ENCODE assay signal across 8 cellular contexts in the genomic region with DNA sequence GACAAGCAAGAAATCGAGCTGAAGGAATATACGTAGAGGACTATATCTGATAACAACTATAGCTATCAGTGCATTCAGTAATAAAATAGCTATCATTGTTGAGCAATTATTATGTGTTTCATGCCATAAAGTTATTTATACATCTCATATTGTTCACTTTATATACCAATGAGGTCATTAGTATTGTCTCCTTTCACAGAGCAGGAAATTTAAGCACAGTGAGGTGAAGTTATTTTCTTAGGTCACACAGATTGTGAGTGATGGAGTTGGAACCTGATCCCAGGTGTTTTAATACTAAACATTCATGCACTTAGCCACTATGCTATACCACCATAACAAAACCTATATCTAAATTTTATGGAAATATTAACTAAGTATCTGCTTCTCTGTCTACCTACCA.
"Had no signal": no experiment of that assay in that cellular context is flagged by ENCODE, and none has a peak within 500 bp of the region (broad histone marks: within the 10 kb centered on the region; RNA-seq: fewer than 3 reads in every experiment).

No MANE protein-coding gene starts in this region.

- H3K4me3 ChIP-seq: GM12878 had no signal

- DNase-seq: GDM1, GF-D8 had no signal

- ATAC-seq: GM12878 had no signal

- FAIRE-seq: G401.6, GM12878, GM12891, GM12892, GM18507, GM19239 had no signal
